ENCODE assay signal across 9 cellular contexts in the genomic region with DNA sequence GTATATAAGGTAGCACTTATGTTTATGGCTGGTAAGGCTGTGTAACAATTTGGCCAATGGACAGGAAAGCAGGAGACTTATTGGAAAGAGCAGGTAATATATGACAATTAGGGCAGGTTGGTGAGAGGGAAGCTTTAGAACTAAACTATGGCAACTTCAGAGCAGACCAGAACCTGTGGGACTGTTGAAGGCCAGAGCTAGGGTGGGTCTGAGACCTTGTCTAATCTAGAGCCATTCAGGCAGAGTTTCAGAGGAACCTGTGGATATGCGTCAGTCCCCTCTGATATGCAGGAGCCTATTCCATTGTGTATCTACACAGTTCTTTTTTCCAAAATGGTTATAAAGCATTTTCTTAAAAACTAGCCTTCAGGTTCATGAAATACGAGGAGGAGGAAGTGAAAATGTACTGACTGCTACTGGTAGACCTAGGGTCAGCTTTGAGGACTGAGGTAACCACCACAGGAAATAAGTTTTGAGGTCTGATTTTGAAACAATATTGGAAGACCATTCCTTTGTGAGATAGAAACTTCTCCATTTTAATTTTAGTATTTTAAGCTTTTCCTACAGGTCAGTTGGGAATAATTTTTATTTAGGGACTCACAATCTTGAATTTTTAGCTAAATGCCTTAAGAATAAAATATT. TPM values are rescaled to one million over a fixed set of nuclear protein-coding genes. Genes with fewer than 3 reads are reported as not detected.
DNase-seq lines count a peak whose midpoint lies in the region; ATAC-seq and TF ChIP-seq lines count a peak whose summit lies in the region.
"Had no signal": no experiment of that assay in that cellular context is flagged by ENCODE, and none has a peak within 500 bp of the region (broad histone marks: within the 10 kb centered on the region; RNA-seq: fewer than 3 reads in every experiment).

No MANE protein-coding gene starts in this region.

- no peaks in the 10 kb centered on the region for H3K9me3 ChIP-seq in prostate gland

- H3K36me3 Mint-ChIP-seq in naive thymus-derived CD8-positive, alpha-beta T cell, result peaks cover 0 to 2% (median 0%) of the 10 kb centered on the region in 3 donors
- peaks cover 17% of the 10 kb centered on the region for H3K36me3 Mint-ChIP-seq in activated CD4-positive, alpha-beta memory T cell treated with anti-CD3 and anti-CD28 coated beads for 36 hours

- POLR2A ChIA-PET in naive thymus-derived CD8-positive, alpha-beta T cell (lab: Charles Lee), result no interaction called here
- POLR2A ChIA-PET in activated CD4-positive, alpha-beta memory T cell treated with anti-CD3 and anti-CD28 coated beads for 36 hours (lab: Charles Lee), result no interaction called here

- H3K27ac ChIP-seq in HL-60 (replicated peaks) (peak overlapping the region; percentile 77), prostate gland (no peak overlapping the region)

- no peaks in the 10 kb centered on the region for H3K27me3 ChIP-seq in HL-60 (ENCODE audit: insufficient read depth, poor library complexity, severe bottlenecking)
- H3K27me3 ChIP-seq in prostate gland (replicated peaks; ENCODE audit: insufficient read depth), result no peaks in the 10 kb centered on the region

- no peaks in the 10 kb centered on the region for H3K9me3 Mint-ChIP-seq in naive thymus-derived CD8-positive, alpha-beta T cell
- no peaks in the 10 kb centered on the region for H3K9me3 Mint-ChIP-seq in activated CD4-positive, alpha-beta memory T cell treated with anti-CD3 and anti-CD28 coated beads for 36 hours

- no peak overlapping the region for H3K4me3 Mint-ChIP-seq in naive thymus-derived CD8-positive, alpha-beta T cell
- no peak overlapping the region for H3K4me3 Mint-ChIP-seq in activated CD4-positive, alpha-beta memory T cell treated with anti-CD3 and anti-CD28 coated beads for 36 hours

- CTCF ChIA-PET in activated CD4-positive, alpha-beta memory T cell treated with anti-CD3 and anti-CD28 coated beads for 36 hours (lab: Charles Lee), result interaction anchor here (0.6 to 3.3 kb wide), 2 partner anchors 11 to 413 kb away, joined by 3 to 10 read pairs; no protein-coding TSS in a partner anchor

- no peaks in the 10 kb centered on the region for H3K27me3 Mint-ChIP-seq in naive thymus-derived CD8-positive, alpha-beta T cell
- H3K27me3 Mint-ChIP-seq in activated CD4-positive, alpha-beta memory T cell treated with anti-CD3 and anti-CD28 coated beads for 36 hours, result no peaks in the 10 kb centered on the region

- H3K27ac Mint-ChIP-seq in naive thymus-derived CD8-positive, alpha-beta T cell, result peak overlapping the region in 1 of 10 donors; percentile 17
- H3K27ac Mint-ChIP-seq in activated CD4-positive, alpha-beta memory T cell treated with anti-CD3 and anti-CD28 coated beads for 36 hours, result no peak overlapping the region

- peaks cover 5% of the 10 kb centered on the region for H3K4me1 ChIP-seq in prostate gland (replicated peaks)

- H3K4me3 ChIP-seq in HL-60 (replicated peaks; ENCODE audit: insufficient read depth, low read length), result no peak overlapping the region
- H3K4me3 ChIP-seq in prostate gland, result no peak overlapping the region

- no peaks in the 10 kb centered on the region for H3K36me3 ChIP-seq in prostate gland

- TF ChIP-seq CTCF in HL-60 (IDR thresholded peaks at IDR 0.05; ENCODE audit: insufficient read depth, low read length) (no peak), prostate gland (IDR thresholded peaks at IDR 0.05) (no peak)

- intact Hi-C loops in prostate gland (cut with DNase I), result no loop called here
- intact Hi-C loops in activated CD4-positive, alpha-beta memory T cell treated with anti-CD3 and anti-CD28 coated beads for 36 hours (cut with micrococcal nuclease), result no loop called here

- H3K4me1 Mint-ChIP-seq in naive thymus-derived CD8-positive, alpha-beta T cell, result peaks cover 0 to 21% (median 4%) of the 10 kb centered on the region in 4 donors
- H3K4me1 Mint-ChIP-seq in activated CD4-positive, alpha-beta memory T cell treated with anti-CD3 and anti-CD28 coated beads for 36 hours (ENCODE audit: low read depth), result peaks cover 27% of the 10 kb centered on the region

- DNase-seq in HL-60 (ENCODE audit: low read depth in 1 of 2, low spot score in 1 of 2) (peak in 1 of 2 experiments; percentile 39), iris pigment epithelial cell (ENCODE audit: low read depth) (peak; percentile 57), prostate gland (ENCODE audit: low spot score) (no peak), LoVo (ENCODE audit: low spot score) (no peak)
- DNase-seq in naive thymus-derived CD8-positive, alpha-beta T cell, result no peak
- DNase-seq in activated CD4-positive, alpha-beta memory T cell treated with anti-CD3 and anti-CD28 coated beads for 36 hours, result no peak
- DNase-seq: anterior cingulate cortex had no signal

- no peak for TF ChIP-seq POLR2A in prostate gland (IDR thresholded peaks at IDR 0.05)

- peak; percentile 28 for ATAC-seq in GM18517 (IDR thresholded peaks at IDR 0.05; ENCODE audit: unreplicated experiment)
- ATAC-seq in GM21786 (IDR thresholded peaks at IDR 0.05; ENCODE audit: unreplicated experiment), result peak; percentile 34
- no peak for ATAC-seq in naive thymus-derived CD8-positive, alpha-beta T cell

- WGBS in prostate gland, result 83% methylated on average over 2 of the region's 2 CpGs

RNA-seq across cellular contexts. Expression of a gene that starts 37.6 kb away (rescaled TPM):
- 10 to 100 TPM; 13.0 to 13.8 TPM for total RNA-seq in naive thymus-derived CD8-positive, alpha-beta T cell
- 1 to 10 TPM; 1.8 to 3.1 (median 1.9) TPM for polyA plus RNA-seq in naive thymus-derived CD8-positive, alpha-beta T cell
- 100 to 1,000 TPM in 1 of 2 donors, 10 to 100 TPM in 1; 80.0 to 104 TPM for total RNA-seq in prostate gland
- 100 to 1,000 TPM; 127 to 132 TPM for total RNA-seq in activated CD4-positive, alpha-beta memory T cell treated with anti-CD3 and anti-CD28 coated beads for 36 hours

Comparison
In these comparisons a context has a peak if more than half of its experiments do, and no peak if none do; other contexts are left out.
1. ATAC-seq: peak in GM18517 (single experiment) and GM21786 (single experiment); none in naive thymus-derived CD8-positive, alpha-beta T cell (0 of 2).
2. RNA of a gene that starts 37.6 kb away (total RNA-seq): 127 to 132 TPM in activated CD4-positive, alpha-beta memory T cell treated with anti-CD3 and anti-CD28 coated beads for 36 hours and 80.0 to 104 TPM in prostate gland; 13.0 to 13.8 TPM in naive thymus-derived CD8-positive, alpha-beta T cell; every median in the first group is over 4 times any median in the second.